8 cellular contexts compared by ENCODE assay signal in genomic region chr14:102316048-102316745, GRCh38. TPM values are rescaled to one million over a fixed set of nuclear protein-coding genes. Genes with fewer than 3 reads are reported as not detected.
DNase-seq lines count a peak whose midpoint lies in the region; ATAC-seq, FAIRE-seq and TF ChIP-seq lines count a peak whose summit lies in the region.

No MANE protein-coding gene starts in this region.

- H4K5ac ChIP-seq in H1 (ENCODE audit: insufficient read length, low read depth, low read length): no peak overlapping the region

- peak in 1 of 5 donors; percentile 80 for DNase-seq in CD4-positive, alpha-beta memory T cell
- DNase-seq in T-cell (peak in 9 of 34 experiments; percentile 6 to 50 (median 20)), H1 (ENCODE audit: low read depth in 1 of 2, low spot score in 2 of 2) (no peak), Ammon's horn (ENCODE audit: low spot score) (no peak)

- TF ChIP-seq EP300 in H1 (IDR thresholded peaks at IDR 0.05; ENCODE audit: borderline replicate concordance in 1 of 2, low read depth in 2 of 2, low read length in 2 of 2) (no peak), neural cell (conservative IDR thresholded peaks at IDR 0.05; ENCODE audit: poor library complexity, severe bottlenecking) (no peak)

- no peak overlapping the region for H2BK120ac ChIP-seq in H1 (replicated peaks; ENCODE audit: low read depth, low read length)

- H3K79me2 ChIP-seq in H1 (ENCODE audit: control insufficient read depth in 1 of 2, insufficient read depth in 2 of 2, low read length in 2 of 2): no peaks in the 10 kb centered on the region; a peak in 1 of 4 replicates
- peaks cover 3% of the 10 kb centered on the region for H3K79me2 ChIP-seq in neural cell (replicated peaks; ENCODE audit: insufficient read depth, low read length)

- H2AK5ac ChIP-seq in H1 (ENCODE audit: low read depth, low read length): no peak overlapping the region

- no peaks in the 10 kb centered on the region for H3K9me2 ChIP-seq in neural cell (ENCODE audit: insufficient read depth, low read length)

- CTCF ChIA-PET in CD4-positive, alpha-beta memory T cell (lab: Charles Lee; ENCODE audit: partially characterized antibody): interaction anchor here (0.6 to 5.7 kb wide), 19 partner anchors 8 to 357 kb away, joined by 3 to 71 read pairs (median 3); partner anchors contain the start of genes ANKRD9 and MOK
- CTCF ChIA-PET in T-cell (lab: Charles Lee): interaction anchor here in 1 of 2 donors (0.7 to 2.8 kb wide), 3 partner anchors 11 to 250 kb away, joined by 4 to 28 read pairs (median 28); partner anchors contain the start of gene MOK
- CTCF ChIA-PET in H1 (lab: Charles Lee; ENCODE audit: partially characterized antibody): interaction anchor here (0.6 to 6.8 kb wide), 9 partner anchors 10 to 253 kb away, joined by 3 to 44 read pairs (median 6); partner anchors contain the start of gene MOK

- H3K27me3 ChIP-seq in CD4-positive, alpha-beta memory T cell (ENCODE audit: insufficient read depth, low read length): no peaks in the 10 kb centered on the region
- H3K27me3 ChIP-seq in HUES6 (ENCODE audit: control insufficient read depth, insufficient read depth, low read length): peaks cover 4% of the 10 kb centered on the region; the same call in 1 of the 2 replicates
- H3K27me3 ChIP-seq in H1 (replicated peaks in 1 of 4; ENCODE audit: control insufficient read depth in 3 of 4, extremely low read depth in 1 of 4, insufficient read depth in 3 of 4, low read length in 3 of 4): peaks cover 0 to 14% (median 12%) of the 10 kb centered on the region in 4 experiments; a peak in 5 of 7 replicates
- H3K27me3 ChIP-seq in neural cell (ENCODE audit: insufficient read depth, low read depth, low read length): no peaks in the 10 kb centered on the region

- H3K23ac ChIP-seq in H1 (ENCODE audit: insufficient read length): no peak overlapping the region

- no peaks in the 10 kb centered on the region for H3K36me3 ChIP-seq in CD4-positive, alpha-beta memory T cell (ENCODE audit: insufficient read depth, low read length)
- no peaks in the 10 kb centered on the region for H3K36me3 ChIP-seq in HUES6 (ENCODE audit: control insufficient read depth, insufficient read depth, low read length)
- H3K36me3 ChIP-seq in H1 (ENCODE audit: control insufficient read depth in 2 of 4, insufficient read depth in 4 of 4, low read length in 3 of 4): no peaks in the 10 kb centered on the region
- no peaks in the 10 kb centered on the region for H3K36me3 ChIP-seq in neural cell (ENCODE audit: insufficient read depth, low read length)

- no peaks in the 10 kb centered on the region for H3K9me3 ChIP-seq in CD4-positive, alpha-beta memory T cell (ENCODE audit: control insufficient read depth in 1 of 2, low read length in 2 of 2)
- H3K9me3 ChIP-seq in HUES6 (ENCODE audit: control insufficient read depth, insufficient read depth, low read depth, low read length) (no peaks in the 10 kb centered on the region), H1 (ENCODE audit: insufficient read depth in 2 of 2, low read depth in 1 of 2, low read length in 1 of 2) (no peaks in the 10 kb centered on the region), neural cell (ENCODE audit: low read length) (no peaks in the 10 kb centered on the region)

- FAIRE-seq in H1 (lab: Jason Lieb, UNC): no peak

- H4K8ac ChIP-seq in H1 (ENCODE audit: extremely low read depth, insufficient read depth, low read length): no peak overlapping the region; the same call in 1 of the 2 replicates

- peak overlapping the region; percentile 59 to 76 for H3K4me3 ChIP-seq in CD4-positive, alpha-beta memory T cell (ENCODE audit: low read length in 2 of 2)
- H3K4me3 ChIP-seq in HUES6 (ENCODE audit: low read depth, low read length): peak overlapping the region; percentile 72
- H3K4me3 ChIP-seq in H1 (ENCODE audit: extremely low read depth in 1 of 4, insufficient read depth in 2 of 4, low read depth in 3 of 4, low read length in 4 of 4): peak overlapping the region; percentile 58 to 89 (median 79)
- peak overlapping the region; percentile 71 for H3K4me3 ChIP-seq in neural cell (ENCODE audit: low read length)

- H3F3A ChIP-seq in neural cell (ENCODE audit: insufficient read depth, low read length, poor library complexity, severe bottlenecking): peaks cover 5% of the 10 kb centered on the region

- H3K56ac ChIP-seq in H1 (replicated peaks; ENCODE audit: insufficient read length, low read depth, low read length): no peak overlapping the region

- H2BK20ac ChIP-seq in H1 (ENCODE audit: low read length): no peak overlapping the region

- H3K14ac ChIP-seq in H1 (ENCODE audit: insufficient read length): no peak overlapping the region

- H3K27ac ChIP-seq in CD4-positive, alpha-beta memory T cell (ENCODE audit: low read depth, low read length): peak overlapping the region; percentile 52
- peak overlapping the region; percentile 21; the same call in 1 of the 2 replicates for H3K27ac ChIP-seq in HUES6 (ENCODE audit: low read depth, low read length)
- no peak overlapping the region for H3K27ac ChIP-seq in H1 (ENCODE audit: low read depth, low read length)
- peak overlapping the region; percentile 33 for H3K27ac ChIP-seq in neural cell (ENCODE audit: low read length)

- peak overlapping the region; percentile 44 for H3K4ac ChIP-seq in H1 (replicated peaks; ENCODE audit: insufficient read length, low read depth, low read length)

- H3K9ac ChIP-seq in HUES6 (ENCODE audit: low read length): peak overlapping the region; percentile 47
- peak overlapping the region in 2 of 4 experiments; percentile 57; a peak in 3 of 7 replicates for H3K9ac ChIP-seq in H1 (replicated peaks in 1 of 4; ENCODE audit: extremely low read depth in 1 of 4, low read depth in 3 of 4, low read length in 3 of 4)
- H3K9ac ChIP-seq in neural cell (ENCODE audit: low read length): peak overlapping the region; percentile 53

- TF ChIP-seq RAD21 in H1 (IDR thresholded peaks at IDR 0.05 in 1 of 2, conservative IDR thresholded peaks at IDR 0.05 in 1 of 2; ENCODE audit: low read depth in 2 of 2, low read length in 2 of 2) (no peak), neural cell (conservative IDR thresholded peaks at IDR 0.05) (no peak)

- peaks cover 4 to 9% of the 10 kb centered on the region in 2 donors for H3K27me3 Mint-ChIP-seq in CD4-positive, alpha-beta memory T cell
- H3K27me3 Mint-ChIP-seq in T-cell: peaks cover 0 to 2% of the 10 kb centered on the region in 2 donors

- peak overlapping the region; percentile 75 to 100 (median 96) for H3K27ac Mint-ChIP-seq in CD4-positive, alpha-beta memory T cell
- H3K27ac Mint-ChIP-seq in T-cell: peak overlapping the region; percentile 93 to 96

- peaks cover 56% of the 10 kb centered on the region for H3K4me1 ChIP-seq in CD4-positive, alpha-beta memory T cell (ENCODE audit: insufficient read depth, low read length)
- peaks cover 37% of the 10 kb centered on the region for H3K4me1 ChIP-seq in HUES6 (ENCODE audit: control insufficient read depth, insufficient read depth, low read length)
- H3K4me1 ChIP-seq in H1 (replicated peaks in 1 of 4; ENCODE audit: control insufficient read depth in 3 of 4, insufficient read depth in 4 of 4, low read length in 3 of 4): peaks cover 1 to 9% (median 4%) of the 10 kb centered on the region in 4 experiments; a peak in 5 of 7 replicates

- H3K18ac ChIP-seq in H1 (ENCODE audit: extremely low read depth, low read length): no peak overlapping the region

- H2BK12ac ChIP-seq in H1 (ENCODE audit: low read depth, low read length): 0 out of 2 replicates have a peak overlapping the region, but pooled peaks have one; percentile 9

- H2AFZ ChIP-seq in H1 (ENCODE audit: low read length) (peak overlapping the region; percentile 93), neural cell (ENCODE audit: low read depth, low read length) (peak overlapping the region; percentile 15)

- TF ChIP-seq CTCF in H1 (IDR thresholded peaks at IDR 0.05; ENCODE audit: control extremely low read depth in 1 of 3, insufficient read depth in 1 of 3, low read depth in 1 of 3, low read length in 3 of 3) (no peak), neural cell (IDR thresholded peaks at IDR 0.05; ENCODE audit: poor library complexity, severe bottlenecking) (no peak)

- H3K9me3 Mint-ChIP-seq in CD4-positive, alpha-beta memory T cell: peaks cover 0 to 12% (median 0%) of the 10 kb centered on the region in 8 donors
- no peaks in the 10 kb centered on the region for H3K9me3 Mint-ChIP-seq in T-cell

- H3K4me3 Mint-ChIP-seq in CD4-positive, alpha-beta memory T cell: peak overlapping the region; percentile 92 to 99 (median 96)
- peak overlapping the region; percentile 94 to 95 (median 94) for H3K4me3 Mint-ChIP-seq in T-cell

- H4K20me1 ChIP-seq in H1 (replicated peaks in 1 of 2; ENCODE audit: control insufficient read depth in 1 of 2, insufficient read depth in 2 of 2, low read length in 2 of 2): no peaks in the 10 kb centered on the region
- H4K20me1 ChIP-seq in neural cell (ENCODE audit: insufficient read depth): no peaks in the 10 kb centered on the region

- no peak overlapping the region for H4K91ac ChIP-seq in H1 (replicated peaks; ENCODE audit: insufficient read length, low read length)

- intact Hi-C loops in CD4-positive, alpha-beta memory T cell (cut with micrococcal nuclease): loop anchor here (2.0 to 5.0 kb wide), 4 partner anchors 201 to 369 kb away; partner anchors contain the start of genes HSP90AA1 and RCOR1

- 32% methylated on average over 13 of the region's 14 CpGs; no CpG with 5 or more reads in 1 of the 2 experiments for WGBS in H1 (ENCODE audit: extremely low coverage in 1 of 2, insufficient coverage in 1 of 2, insufficient read length in 1 of 2, insufficient replicate concordance in 2 of 2, low coverage in 1 of 2, low lambda C conversion rate in 2 of 2, missing lambda C conversion rate in 1 of 2), 2 experiments

- H2BK5ac ChIP-seq in H1 (ENCODE audit: low read depth, low read length): no peak overlapping the region

- peak overlapping the region; percentile 88; the same call in 1 of the 2 replicates for H2BK15ac ChIP-seq in H1 (ENCODE audit: low read length)

- TF ChIP-seq POLR2A in H1 (IDR thresholded peaks at IDR 0.05; ENCODE audit: control extremely low read depth in 1 of 2, low read depth in 2 of 2, low read length in 2 of 2): no peak

- ATAC-seq in T-cell (replicated peaks in 1 of 4) (no peak), HG02759 (IDR thresholded peaks at IDR 0.05; ENCODE audit: unreplicated experiment) (no peak), GM21529 (IDR thresholded peaks at IDR 0.05; ENCODE audit: unreplicated experiment) (no peak)

- peaks cover 26 to 71% (median 45%) of the 10 kb centered on the region in 4 donors for H3K4me1 Mint-ChIP-seq in CD4-positive, alpha-beta memory T cell
- H3K4me1 Mint-ChIP-seq in T-cell: peaks cover 49 to 61% (median 56%) of the 10 kb centered on the region in 3 donors

- H3K23me2 ChIP-seq in H1 (ENCODE audit: low read depth, low read length): peaks cover 19% of the 10 kb centered on the region

- H3K4me2 ChIP-seq in H1 (ENCODE audit: insufficient read depth in 1 of 2, low read depth in 2 of 2, low read length in 2 of 2) (peak overlapping the region; percentile 81 to 83), neural cell (ENCODE audit: low read length) (peak overlapping the region; percentile 79)

- no peaks in the 10 kb centered on the region; the same call in 1 of the 2 replicates for H3K79me1 ChIP-seq in H1 (ENCODE audit: low read depth, low read length)

- POLR2A ChIA-PET in CD4-positive, alpha-beta memory T cell (lab: Charles Lee; ENCODE audit: partially characterized antibody): interaction anchor here (0.6 to 4.6 kb wide), 7 partner anchors 11 to 1015 kb away, joined by 3 to 24 read pairs (median 4); partner anchors contain the start of genes CINP, DYNC1H1, MOK and TECPR2
- POLR2A ChIA-PET in T-cell (lab: Charles Lee) (interaction anchor here (0.5 to 1.0 kb wide), 8 partner anchors 10 to 1242 kb away, joined by 3 to 12 read pairs (median 6); partner anchors contain the start of gene MOK (in 1 of the 2)), H1 (lab: Charles Lee; ENCODE audit: partially characterized antibody) (interaction anchor here (0.7 to 2.7 kb wide), 8 partner anchors 9 to 238 kb away, joined by 3 to 14 read pairs (median 4); partner anchors contain the start of gene MOK)

- peaks cover 0 to 22% of the 10 kb centered on the region in 2 donors for H3K36me3 Mint-ChIP-seq in CD4-positive, alpha-beta memory T cell
- no peaks in the 10 kb centered on the region for H3K36me3 Mint-ChIP-seq in T-cell

RNA-seq across cellular contexts. Expression of gene ZNF839, which starts 3.3 kb away (rescaled TPM):
- 10 to 100 TPM; 19.0 to 21.7 TPM for total RNA-seq in CD4-positive, alpha-beta memory T cell
- 1 to 10 TPM; 4.0 to 6.9 TPM for polyA plus RNA-seq in CD4-positive, alpha-beta memory T cell
- 10 to 100 TPM; 17.9 to 24.6 (median 19.9) TPM for total RNA-seq in T-cell
- total RNA-seq in H1 (2021; fragmentation: NEBNext Ultra II Directional; extraction: Animal tissue kit (Norgen Biotek cat#: 25700)): 8.3 and 9.4 TPM in 2 replicates
- polyA plus RNA-seq in H1 (2011; rRNA removed) (8.1 and 10.0 TPM in 2 replicates), neural cell (13.3 and 15.3 TPM in 2 replicates)
- polyA plus RNA-seq in H1 (2011; cell fraction: cytosol; rRNA removed): 12.1 TPM
- polyA plus RNA-seq in H1 (2011; cell fraction: nucleus; rRNA removed): 16.8 TPM
- polyA plus RNA-seq in H1 (2012, experiment 1 of 2): 7.1 to 9.9 TPM (median 8.8 TPM) in 4 replicates
- 3.8 TPM for polyA plus RNA-seq in H1 (2012, experiment 2 of 2)
- 7.7 TPM for polyA plus RNA-seq in H1 (2013, experiment 1 of 2)
- 6.8 TPM for polyA plus RNA-seq in H1 (2013, experiment 2 of 2)
- 6.6 and 7.8 TPM in 2 replicates for polyA minus RNA-seq in H1 (2011; rRNA and poly(A)+ RNA removed)
- 6.6 TPM for polyA minus RNA-seq in H1 (2011; cell fraction: cytosol; rRNA and poly(A)+ RNA removed)
- polyA minus RNA-seq in H1 (2011; cell fraction: nucleus; rRNA and poly(A)+ RNA removed): 15.0 TPM
- polyA minus RNA-seq in neural cell: 17.6 and 20.5 TPM in 2 replicates

RNA-seq across cellular contexts. Expression of gene MOK, which starts 11.2 kb away (rescaled TPM):
- 1 to 10 TPM in 1 of 2 experiments, under 1 TPM in 1; 0.73 to 1.3 TPM for total RNA-seq in CD4-positive, alpha-beta memory T cell
- 1 to 10 TPM in 1 of 2 donors, not detected in 1; 1.4 TPM for polyA plus RNA-seq in CD4-positive, alpha-beta memory T cell
- total RNA-seq in T-cell: 1 to 10 TPM in 3 of 5 donors, under 1 TPM in 2; 0.77 to 4.1 (median 1.9) TPM
- 1.7 and 2.5 TPM in 2 replicates for total RNA-seq in H1 (2021; fragmentation: NEBNext Ultra II Directional; extraction: Animal tissue kit (Norgen Biotek cat#: 25700))
- polyA plus RNA-seq in H1 (2011; rRNA removed) (2.1 and 2.8 TPM in 2 replicates), neural cell (63.6 and 89.8 TPM in 2 replicates)
- 2.8 TPM for polyA plus RNA-seq in H1 (2011; cell fraction: cytosol; rRNA removed)
- polyA plus RNA-seq in H1 (2011; cell fraction: nucleus; rRNA removed): 5.2 TPM
- 2.3 to 2.7 TPM (median 2.5 TPM) in 4 replicates for polyA plus RNA-seq in H1 (2012, experiment 1 of 2)
- polyA plus RNA-seq in H1 (2012, experiment 2 of 2): 1.3 TPM
- 1.6 TPM for polyA plus RNA-seq in H1 (2013, experiment 1 of 2)
- 2.1 TPM for polyA plus RNA-seq in H1 (2013, experiment 2 of 2)
- polyA minus RNA-seq in H1 (2011; rRNA and poly(A)+ RNA removed): 1.7 and 3.7 TPM in 2 replicates
- polyA minus RNA-seq in H1 (2011; cell fraction: cytosol; rRNA and poly(A)+ RNA removed): 1.8 TPM
- polyA minus RNA-seq in H1 (2011; cell fraction: nucleus; rRNA and poly(A)+ RNA removed): 6.1 TPM
- polyA minus RNA-seq in neural cell: 52.1 and 54.8 TPM in 2 replicates

RNA-seq across cellular contexts. Expression of gene CINP, which starts 46.5 kb away (rescaled TPM):
- total RNA-seq in CD4-positive, alpha-beta memory T cell: 10 to 100 TPM; 31.5 to 32.3 TPM
- polyA plus RNA-seq in CD4-positive, alpha-beta memory T cell: 10 to 100 TPM; 31.3 to 37.7 TPM
- 10 to 100 TPM; 12.9 to 29.9 (median 25.8) TPM for total RNA-seq in T-cell
- 47.8 and 53.2 TPM in 2 replicates for total RNA-seq in H1 (2021; fragmentation: NEBNext Ultra II Directional; extraction: Animal tissue kit (Norgen Biotek cat#: 25700))
- polyA plus RNA-seq in H1 (2011; rRNA removed): 51.6 and 59.9 TPM in 2 replicates
- polyA plus RNA-seq in H1 (2011; cell fraction: cytosol; rRNA removed): 51.3 TPM
- 31.1 TPM for polyA plus RNA-seq in H1 (2011; cell fraction: nucleus; rRNA removed)
- polyA plus RNA-seq in H1 (2012, experiment 1 of 2): 34.7 to 41.9 TPM (median 36.2 TPM) in 4 replicates
- 40.1 TPM for polyA plus RNA-seq in H1 (2012, experiment 2 of 2)
- 34.2 TPM for polyA plus RNA-seq in H1 (2013, experiment 1 of 2)
- polyA plus RNA-seq in H1 (2013, experiment 2 of 2): 35.7 TPM
- polyA minus RNA-seq in H1 (2011; rRNA and poly(A)+ RNA removed): 21.3 and 34.7 TPM in 2 replicates
- polyA minus RNA-seq in H1 (2011; cell fraction: cytosol; rRNA and poly(A)+ RNA removed): 15.2 TPM
- 16.9 TPM for polyA minus RNA-seq in H1 (2011; cell fraction: nucleus; rRNA and poly(A)+ RNA removed)
- 23.1 and 31.6 TPM in 2 replicates for polyA plus RNA-seq in neural cell
- polyA minus RNA-seq in neural cell: 23.9 and 33.2 TPM in 2 replicates

RNA-seq across cellular contexts. Expression of gene TECPR2, which starts 46.5 kb away (rescaled TPM):
- 10 to 100 TPM in 1 of 2 experiments, 1 to 10 TPM in 1; 9.9 to 12.6 TPM for total RNA-seq in CD4-positive, alpha-beta memory T cell
- polyA plus RNA-seq in CD4-positive, alpha-beta memory T cell: 1 to 10 TPM in 1 of 2 donors, under 1 TPM in 1; 0.89 to 5.6 TPM
- 10 to 100 TPM in 3 of 5 donors, 1 to 10 TPM in 2; 8.6 to 16.5 (median 10.8) TPM for total RNA-seq in T-cell
- 19.4 and 23.2 TPM in 2 replicates for total RNA-seq in H1 (2021; fragmentation: NEBNext Ultra II Directional; extraction: Animal tissue kit (Norgen Biotek cat#: 25700))
- polyA plus RNA-seq in H1 (2011; rRNA removed) (6.8 and 9.2 TPM in 2 replicates), neural cell (6.7 and 7.0 TPM in 2 replicates)
- polyA plus RNA-seq in H1 (2011; cell fraction: cytosol; rRNA removed): 11.0 TPM
- 11.4 TPM for polyA plus RNA-seq in H1 (2011; cell fraction: nucleus; rRNA removed)
- polyA plus RNA-seq in H1 (2012, experiment 1 of 2): 7.6 to 8.8 TPM (median 8.3 TPM) in 4 replicates
- 4.4 TPM for polyA plus RNA-seq in H1 (2012, experiment 2 of 2)
- 8.5 TPM for polyA plus RNA-seq in H1 (2013, experiment 1 of 2)
- 6.4 TPM for polyA plus RNA-seq in H1 (2013, experiment 2 of 2)
- 17.1 and 21.0 TPM in 2 replicates for polyA minus RNA-seq in H1 (2011; rRNA and poly(A)+ RNA removed)
- 10.2 TPM for polyA minus RNA-seq in H1 (2011; cell fraction: cytosol; rRNA and poly(A)+ RNA removed)
- polyA minus RNA-seq in H1 (2011; cell fraction: nucleus; rRNA and poly(A)+ RNA removed): 14.1 TPM
- polyA minus RNA-seq in neural cell: 22.1 and 26.8 TPM in 2 replicates
